ENCODE assay signal across 8 cellular contexts in genomic region chr14:69191340-69192111, GRCh38. TPM values are rescaled to one million over a fixed set of nuclear protein-coding genes. Genes with fewer than 3 reads are reported as not detected.
DNase-seq lines count a peak whose midpoint lies in the region; ATAC-seq and TF ChIP-seq lines count a peak whose summit lies in the region.

TSS of gene EXD2 (plus strand) at chr14:69191498. CDS start at chr14:69209471, 17,973 bp downstream.

- H3K27ac ChIP-seq in adrenal gland (peak within 1 kb of the TSS in 3 of 5 donors; percentile 65 to 87 (median 65)), heart right ventricle (peak within 1 kb of the TSS; percentile 13 to 87 (median 82))

- H3K4me1 Mint-ChIP-seq in type B pancreatic cell (ENCODE audit: unreplicated experiment), result peaks cover 15% of the 10 kb centered on the region

- no peaks in the 10 kb centered on the region for H3K9me3 Mint-ChIP-seq in type B pancreatic cell

- H3K9me3 ChIP-seq in adrenal gland (replicated peaks in 1 of 3), result no peaks in the 10 kb centered on the region
- no peaks in the 10 kb centered on the region for H3K9me3 ChIP-seq in heart right ventricle

- intact Hi-C loops in adrenal gland (cut with DNase I), result no loop called here
- intact Hi-C loops in heart right ventricle (cut with DNase I), result loop anchor here in 6 of 10 donors (1.0 to 5.0 kb wide), 3 partner anchors 37 to 64 kb away; partner anchors contain the start of gene DCAF5 (in 4 of the 6)
- intact Hi-C loops in posterior cingulate gyrus (cut with DNase I), result loop anchor here (2.0 to 10.0 kb wide), 3 partner anchors 39 to 206 kb away; partner anchors contain the start of genes DCAF5, ERH and SLC39A9

- H3K36me3 ChIP-seq in adrenal gland (replicated peaks in 1 of 2) (no peaks in the 10 kb centered on the region), heart right ventricle (peaks cover 0 to 8% (median 0%) of the 10 kb centered on the region in 9 donors)

- WGBS in adrenal gland, 4 donors, result 0 to 1% (median 0%) methylated on average over 20 to 58 of the region's 58 CpGs
- 0 to 1% methylated on average over 56 to 58 of the region's 58 CpGs for WGBS in heart right ventricle, 2 donors

- TF ChIP-seq CTCF in HFF-Myc (IDR thresholded peaks at IDR 0.05; ENCODE audit: low read depth, low read length, missing control alignments) (no peak), adrenal gland (IDR thresholded peaks at IDR 0.05) (peak in 1 of 6 experiments; percentile 14), heart right ventricle (IDR thresholded peaks at IDR 0.05) (no peak), type B pancreatic cell (conservative IDR thresholded peaks at IDR 0.05) (no peak)

- H3K36me3 Mint-ChIP-seq in type B pancreatic cell, result peaks cover 7% of the 10 kb centered on the region

- H3K27ac Mint-ChIP-seq in type B pancreatic cell, result peak within 1 kb of the TSS; percentile 98

- H3K27me3 Mint-ChIP-seq in type B pancreatic cell, result peaks cover 4% of the 10 kb centered on the region

- peak within 1 kb of the TSS; percentile 64 for H3K4me3 ChIP-seq in HFF-Myc (replicated peaks; ENCODE audit: low read depth, low read length)
- H3K4me3 ChIP-seq in adrenal gland, result peak within 1 kb of the TSS; percentile 43 to 90 (median 80)
- peak within 1 kb of the TSS; percentile 78 to 99 (median 96) for H3K4me3 ChIP-seq in heart right ventricle

- ATAC-seq in heart right ventricle, result peak; percentile 98 to 99 (median 99)

- peak within 1 kb of the TSS; percentile 96 for H3K4me3 Mint-ChIP-seq in type B pancreatic cell

- H3K4me1 ChIP-seq in adrenal gland (replicated peaks in 1 of 2) (peaks cover 0 to 10% of the 10 kb centered on the region in 2 donors), heart right ventricle (peaks cover 0 to 11% (median 9%) of the 10 kb centered on the region in 9 donors)

- peak; percentile 43 to 84 for TF ChIP-seq POLR2A in adrenal gland (IDR thresholded peaks at IDR 0.05)

- DNase-seq in GM04503 (ENCODE audit: low read depth) (peak; percentile 27), HFF-Myc (ENCODE audit: extremely low read depth, low read depth) (peak; percentile 59), NCI-H1092 (lab: John Stamatoyannopoulos, UW) (peak; percentile 96), SW480 (ENCODE audit: low spot score) (peak; percentile 97), adrenal gland (peak; percentile 86 to 95 (median 90)), heart right ventricle (peak; percentile 84 to 87), posterior cingulate gyrus (peak; percentile 84 to 98 (median 91)), type B pancreatic cell (ENCODE audit: extremely low spot score, unreplicated experiment) (peak; percentile 86)

- H3K27me3 ChIP-seq in adrenal gland, result no peaks in the 10 kb centered on the region
- H3K27me3 ChIP-seq in heart right ventricle, result no peaks in the 10 kb centered on the region

RNA-seq across cellular contexts. Expression of gene EXD2, which starts in this region (rescaled TPM):
- total RNA-seq in adrenal gland, result 10 to 100 TPM; 11.2 to 23.0 (median 16.7) TPM
- polyA plus RNA-seq in adrenal gland, result 10 to 100 TPM in 1 of 3 donors, 1 to 10 TPM in 2; 6.4 to 13.0 (median 9.0) TPM
- total RNA-seq in heart right ventricle, result 10 to 100 TPM; 13.9 to 22.4 (median 16.3) TPM
- polyA plus RNA-seq in heart right ventricle, result 1 to 10 TPM; 9.8 TPM
- 22.7 and 26.2 TPM in 2 replicates for total RNA-seq in type B pancreatic cell (ENCODE audit: low replicate concordance)

Comparison
In these comparisons a context has a peak if more than half of its experiments do, and no peak if none do; other contexts are left out.
1. Peak in every context shown above with its lines: DNase-seq, ATAC-seq, H3K4me3 ChIP-seq and H3K27ac ChIP-seq.
2. DNase-seq: peak in every context shown above with its lines; median percentile 97 in SW480; 96 in NCI-H1092; 91 in posterior cingulate gyrus; 90 in adrenal gland; 86 in type B pancreatic cell; 86 in heart right ventricle; 59 in HFF-Myc; 27 in GM04503.
3. intact Hi-C loops: an anchor here in heart right ventricle (1.0 to 5.0 kb wide) and posterior cingulate gyrus (2.0 to 10.0 kb wide); none called in adrenal gland.